1 cellular context compared by ENCODE assay signal in genomic region chr7:29282819-29283414, GRCh38.
TF ChIP-seq lines count a peak whose summit lies in the region.

No MANE protein-coding gene starts in this region.

TF ChIP-seq in GM23338, 12 proteins besides CTCF, POLR2A, EP300 and RAD21 (continued from another document):
- TF ChIP-seq EZH2 (IDR thresholded peaks at IDR 0.05; ENCODE audit: low read depth, unreplicated experiment): no peak
- TF ChIP-seq EZH2phosphoT487 (IDR thresholded peaks at IDR 0.05; ENCODE audit: unreplicated experiment): no peak
- no peak for TF ChIP-seq ETS1 (IDR thresholded peaks at IDR 0.05)
- no peak for TF ChIP-seq CREB1 (CRISPR knock-in tag; IDR thresholded peaks at IDR 0.05; ENCODE audit: low read depth)
- no peak for TF ChIP-seq NANOG (IDR thresholded peaks at IDR 0.05; ENCODE audit: borderline replicate concordance)
- no peak for TF ChIP-seq STAT1 (IDR thresholded peaks at IDR 0.05; ENCODE audit: unreplicated experiment)
- no peak for TF ChIP-seq JUNB (IDR thresholded peaks at IDR 0.05; ENCODE audit: unreplicated experiment)
- no peak for TF ChIP-seq ZNF331 (CRISPR knock-in tag; IDR thresholded peaks at IDR 0.05; ENCODE audit: low read depth)
